1 cellular context compared by ENCODE assay signal in the genomic region with DNA sequence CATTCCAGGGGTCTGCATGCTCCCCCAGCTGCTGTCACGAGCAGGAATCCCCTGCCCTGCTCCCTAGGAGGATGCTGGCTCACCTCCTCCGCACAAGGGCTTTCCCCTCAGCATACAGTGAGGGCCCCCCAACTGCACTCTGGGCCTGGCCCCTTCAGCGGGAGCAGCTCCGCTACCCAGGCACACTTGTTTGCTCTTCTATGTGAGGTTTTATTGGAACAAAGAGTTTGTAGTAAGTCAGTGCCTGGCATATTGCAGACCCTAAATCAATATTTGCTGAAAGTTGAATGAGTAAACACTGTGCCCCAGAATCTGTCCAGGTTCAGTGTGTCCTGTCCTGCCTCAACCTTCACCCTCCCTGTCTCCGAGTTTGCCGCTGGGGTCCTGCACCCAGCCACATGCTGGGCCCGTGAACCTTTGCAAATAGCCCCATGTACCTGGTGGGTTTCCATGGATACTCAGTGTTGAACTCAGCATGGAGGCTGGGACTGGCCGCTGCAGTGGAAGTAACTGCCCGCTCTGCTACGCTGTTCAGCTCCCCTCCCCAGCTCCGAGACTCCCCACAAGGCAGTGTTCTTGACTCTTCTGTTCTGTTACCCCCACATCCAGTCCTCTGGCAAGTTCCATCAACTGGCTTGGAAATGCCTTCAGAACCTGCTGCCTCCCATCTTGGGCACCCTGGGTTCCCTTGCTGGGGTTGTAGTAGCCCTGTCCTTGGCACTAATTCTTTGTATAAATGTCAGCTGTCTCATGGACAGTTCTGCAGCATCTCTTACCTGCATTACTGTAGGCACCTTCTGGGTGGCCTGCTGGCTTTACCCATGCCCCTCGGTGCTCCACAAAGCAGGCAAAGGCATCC.
TF ChIP-seq lines count a peak whose summit lies in the region.

No MANE protein-coding gene starts in this region.

TF ChIP-seq in HepG2, 621 proteins besides CTCF, POLR2A, EP300 and RAD21 (continued from another document and continues in another):
- TF ChIP-seq, protein P1, sequence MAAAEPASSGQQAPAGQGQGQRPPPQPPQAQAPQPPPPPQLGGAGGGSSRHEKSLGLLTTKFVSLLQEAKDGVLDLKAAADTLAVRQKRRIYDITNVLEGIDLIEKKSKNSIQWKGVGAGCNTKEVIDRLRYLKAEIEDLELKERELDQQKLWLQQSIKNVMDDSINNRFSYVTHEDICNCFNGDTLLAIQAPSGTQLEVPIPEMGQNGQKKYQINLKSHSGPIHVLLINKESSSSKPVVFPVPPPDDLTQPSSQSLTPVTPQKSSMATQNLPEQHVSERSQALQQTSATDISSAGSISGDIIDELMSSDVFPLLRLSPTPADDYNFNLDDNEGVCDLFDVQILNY (CRISPR knock-in tag; conservative IDR thresholded peaks at IDR 0.05) = no peak
- no peak for TF ChIP-seq ZNF761 (CRISPR knock-in tag; conservative IDR thresholded peaks at IDR 0.05)
- TF ChIP-seq, protein P2, sequence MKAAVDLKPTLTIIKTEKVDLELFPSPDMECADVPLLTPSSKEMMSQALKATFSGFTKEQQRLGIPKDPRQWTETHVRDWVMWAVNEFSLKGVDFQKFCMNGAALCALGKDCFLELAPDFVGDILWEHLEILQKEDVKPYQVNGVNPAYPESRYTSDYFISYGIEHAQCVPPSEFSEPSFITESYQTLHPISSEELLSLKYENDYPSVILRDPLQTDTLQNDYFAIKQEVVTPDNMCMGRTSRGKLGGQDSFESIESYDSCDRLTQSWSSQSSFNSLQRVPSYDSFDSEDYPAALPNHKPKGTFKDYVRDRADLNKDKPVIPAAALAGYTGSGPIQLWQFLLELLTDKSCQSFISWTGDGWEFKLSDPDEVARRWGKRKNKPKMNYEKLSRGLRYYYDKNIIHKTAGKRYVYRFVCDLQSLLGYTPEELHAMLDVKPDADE (CRISPR knock-in tag; IDR thresholded peaks at IDR 0.05) = no peak
- TF ChIP-seq NAIF1 (CRISPR knock-in tag; IDR thresholded peaks at IDR 0.05; ENCODE audit: borderline replicate concordance) = no peak
- no peak for TF ChIP-seq TBP (CRISPR knock-in tag; IDR thresholded peaks at IDR 0.05)
- TF ChIP-seq SYNCRIP (IDR thresholded peaks at IDR 0.05; ENCODE audit: insufficient read depth, low read depth, low read length) = no peak
- TF ChIP-seq CCDC6 (CRISPR knock-in tag; IDR thresholded peaks at IDR 0.05) = peak; percentile 83; the same call in 1 of the 2 replicates
- TF ChIP-seq RNF2 (conservative IDR thresholded peaks at IDR 0.05; ENCODE audit: low read depth) = peak; percentile 22; the same call in 1 of the 2 replicates
- no peak for TF ChIP-seq ZNF616 (CRISPR knock-in tag; IDR thresholded peaks at IDR 0.05; ENCODE audit: low read depth)
- TF ChIP-seq ZNF782 (CRISPR knock-in tag; IDR thresholded peaks at IDR 0.05; ENCODE audit: borderline replicate concordance) = no peak; the same call in 1 of the 2 replicates
- TF ChIP-seq NCOR1 (IDR thresholded peaks at IDR 0.05; ENCODE audit: borderline replicate concordance, low read length) = peak; percentile 43; the same call in 1 of the 2 replicates
- 0 out of 2 replicates have a peak, but pooled peaks have one; percentile 68 for TF ChIP-seq BRD4 (CRISPR knock-in tag; IDR thresholded peaks at IDR 0.05)
- no peak for TF ChIP-seq CREB1 (IDR thresholded peaks at IDR 0.05)
- peak; percentile 41; the same call in 1 of the 2 replicates for TF ChIP-seq CREB1 (CRISPR knock-in tag; IDR thresholded peaks at IDR 0.05)
- peak; percentile 90 for TF ChIP-seq HHEX (CRISPR knock-in tag; IDR thresholded peaks at IDR 0.05)
- TF ChIP-seq, protein P3, sequence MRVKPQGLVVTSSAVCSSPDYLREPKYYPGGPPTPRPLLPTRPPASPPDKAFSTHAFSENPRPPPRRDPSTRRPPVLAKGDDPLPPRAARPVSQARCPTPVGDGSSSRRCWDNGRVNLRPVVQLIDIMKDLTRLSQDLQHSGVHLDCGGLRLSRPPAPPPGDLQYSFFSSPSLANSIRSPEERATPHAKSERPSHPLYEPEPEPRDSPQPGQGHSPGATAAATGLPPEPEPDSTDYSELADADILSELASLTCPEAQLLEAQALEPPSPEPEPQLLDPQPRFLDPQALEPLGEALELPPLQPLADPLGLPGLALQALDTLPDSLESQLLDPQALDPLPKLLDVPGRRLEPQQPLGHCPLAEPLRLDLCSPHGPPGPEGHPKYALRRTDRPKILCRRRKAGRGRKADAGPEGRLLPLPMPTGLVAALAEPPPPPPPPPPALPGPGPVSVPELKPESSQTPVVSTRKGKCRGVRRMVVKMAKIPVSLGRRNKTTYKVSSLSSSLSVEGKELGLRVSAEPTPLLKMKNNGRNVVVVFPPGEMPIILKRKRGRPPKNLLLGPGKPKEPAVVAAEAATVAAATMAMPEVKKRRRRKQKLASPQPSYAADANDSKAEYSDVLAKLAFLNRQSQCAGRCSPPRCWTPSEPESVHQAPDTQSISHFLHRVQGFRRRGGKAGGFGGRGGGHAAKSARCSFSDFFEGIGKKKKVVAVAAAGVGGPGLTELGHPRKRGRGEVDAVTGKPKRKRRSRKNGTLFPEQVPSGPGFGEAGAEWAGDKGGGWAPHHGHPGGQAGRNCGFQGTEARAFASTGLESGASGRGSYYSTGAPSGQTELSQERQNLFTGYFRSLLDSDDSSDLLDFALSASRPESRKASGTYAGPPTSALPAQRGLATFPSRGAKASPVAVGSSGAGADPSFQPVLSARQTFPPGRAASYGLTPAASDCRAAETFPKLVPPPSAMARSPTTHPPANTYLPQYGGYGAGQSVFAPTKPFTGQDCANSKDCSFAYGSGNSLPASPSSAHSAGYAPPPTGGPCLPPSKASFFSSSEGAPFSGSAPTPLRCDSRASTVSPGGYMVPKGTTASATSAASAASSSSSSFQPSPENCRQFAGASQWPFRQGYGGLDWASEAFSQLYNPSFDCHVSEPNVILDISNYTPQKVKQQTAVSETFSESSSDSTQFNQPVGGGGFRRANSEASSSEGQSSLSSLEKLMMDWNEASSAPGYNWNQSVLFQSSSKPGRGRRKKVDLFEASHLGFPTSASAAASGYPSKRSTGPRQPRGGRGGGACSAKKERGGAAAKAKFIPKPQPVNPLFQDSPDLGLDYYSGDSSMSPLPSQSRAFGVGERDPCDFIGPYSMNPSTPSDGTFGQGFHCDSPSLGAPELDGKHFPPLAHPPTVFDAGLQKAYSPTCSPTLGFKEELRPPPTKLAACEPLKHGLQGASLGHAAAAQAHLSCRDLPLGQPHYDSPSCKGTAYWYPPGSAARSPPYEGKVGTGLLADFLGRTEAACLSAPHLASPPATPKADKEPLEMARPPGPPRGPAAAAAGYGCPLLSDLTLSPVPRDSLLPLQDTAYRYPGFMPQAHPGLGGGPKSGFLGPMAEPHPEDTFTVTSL (CRISPR knock-in tag; IDR thresholded peaks at IDR 0.05; ENCODE audit: borderline replicate concordance) = peak; percentile 91
- peak; percentile 88; the same call in 1 of the 2 replicates for TF ChIP-seq ZNF292 (CRISPR knock-in tag; IDR thresholded peaks at IDR 0.05; ENCODE audit: borderline replicate concordance, low read depth)
- TF ChIP-seq, protein P4, sequence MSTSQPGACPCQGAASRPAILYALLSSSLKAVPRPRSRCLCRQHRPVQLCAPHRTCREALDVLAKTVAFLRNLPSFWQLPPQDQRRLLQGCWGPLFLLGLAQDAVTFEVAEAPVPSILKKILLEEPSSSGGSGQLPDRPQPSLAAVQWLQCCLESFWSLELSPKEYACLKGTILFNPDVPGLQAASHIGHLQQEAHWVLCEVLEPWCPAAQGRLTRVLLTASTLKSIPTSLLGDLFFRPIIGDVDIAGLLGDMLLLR (CRISPR knock-in tag; IDR thresholded peaks at IDR 0.05) = no peak
- no peak for TF ChIP-seq ZNF20 (CRISPR knock-in tag; IDR thresholded peaks at IDR 0.05)
- no peak for TF ChIP-seq PCBP1 (IDR thresholded peaks at IDR 0.05; ENCODE audit: borderline replicate concordance, low read depth, low read length)
- no peak for TF ChIP-seq RORA (CRISPR knock-in tag; IDR thresholded peaks at IDR 0.05)
- TF ChIP-seq ARHGAP35 (CRISPR knock-in tag; IDR thresholded peaks at IDR 0.05; ENCODE audit: borderline replicate concordance) = no peak
- TF ChIP-seq KLF6 (CRISPR knock-in tag; IDR thresholded peaks at IDR 0.05) = peak; percentile 77
- no peak for TF ChIP-seq NFATC3 (CRISPR knock-in tag; IDR thresholded peaks at IDR 0.05)
- TF ChIP-seq PHF21A (CRISPR knock-in tag; IDR thresholded peaks at IDR 0.05) = peak; percentile 46; the same call in 1 of the 2 replicates
- TF ChIP-seq, protein P5, sequence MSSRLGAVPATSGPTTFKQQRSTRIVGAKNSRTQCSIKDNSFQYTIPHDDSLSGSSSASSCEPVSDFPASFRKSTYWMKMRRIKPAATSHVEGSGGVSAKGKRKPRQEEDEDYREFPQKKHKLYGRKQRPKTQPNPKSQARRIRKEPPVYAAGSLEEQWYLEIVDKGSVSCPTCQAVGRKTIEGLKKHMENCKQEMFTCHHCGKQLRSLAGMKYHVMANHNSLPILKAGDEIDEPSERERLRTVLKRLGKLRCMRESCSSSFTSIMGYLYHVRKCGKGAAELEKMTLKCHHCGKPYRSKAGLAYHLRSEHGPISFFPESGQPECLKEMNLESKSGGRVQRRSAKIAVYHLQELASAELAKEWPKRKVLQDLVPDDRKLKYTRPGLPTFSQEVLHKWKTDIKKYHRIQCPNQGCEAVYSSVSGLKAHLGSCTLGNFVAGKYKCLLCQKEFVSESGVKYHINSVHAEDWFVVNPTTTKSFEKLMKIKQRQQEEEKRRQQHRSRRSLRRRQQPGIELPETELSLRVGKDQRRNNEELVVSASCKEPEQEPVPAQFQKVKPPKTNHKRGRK (CRISPR knock-in tag; IDR thresholded peaks at IDR 0.05) = 0 out of 2 replicates have a peak, but pooled peaks have one; percentile 16
- no peak for TF ChIP-seq TMF1 (CRISPR knock-in tag; IDR thresholded peaks at IDR 0.05; ENCODE audit: low read depth)
- TF ChIP-seq EHMT2 (IDR thresholded peaks at IDR 0.05; ENCODE audit: borderline replicate concordance, low read depth, low read length) = no peak; the same call in 1 of the 2 replicates
- TF ChIP-seq MYNN (CRISPR knock-in tag; IDR thresholded peaks at IDR 0.05; ENCODE audit: low read depth) = no peak
- TF ChIP-seq, protein P6, sequence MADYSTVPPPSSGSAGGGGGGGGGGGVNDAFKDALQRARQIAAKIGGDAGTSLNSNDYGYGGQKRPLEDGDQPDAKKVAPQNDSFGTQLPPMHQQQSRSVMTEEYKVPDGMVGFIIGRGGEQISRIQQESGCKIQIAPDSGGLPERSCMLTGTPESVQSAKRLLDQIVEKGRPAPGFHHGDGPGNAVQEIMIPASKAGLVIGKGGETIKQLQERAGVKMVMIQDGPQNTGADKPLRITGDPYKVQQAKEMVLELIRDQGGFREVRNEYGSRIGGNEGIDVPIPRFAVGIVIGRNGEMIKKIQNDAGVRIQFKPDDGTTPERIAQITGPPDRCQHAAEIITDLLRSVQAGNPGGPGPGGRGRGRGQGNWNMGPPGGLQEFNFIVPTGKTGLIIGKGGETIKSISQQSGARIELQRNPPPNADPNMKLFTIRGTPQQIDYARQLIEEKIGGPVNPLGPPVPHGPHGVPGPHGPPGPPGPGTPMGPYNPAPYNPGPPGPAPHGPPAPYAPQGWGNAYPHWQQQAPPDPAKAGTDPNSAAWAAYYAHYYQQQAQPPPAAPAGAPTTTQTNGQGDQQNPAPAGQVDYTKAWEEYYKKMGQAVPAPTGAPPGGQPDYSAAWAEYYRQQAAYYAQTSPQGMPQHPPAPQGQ (CRISPR knock-in tag; IDR thresholded peaks at IDR 0.05; ENCODE audit: borderline replicate concordance) = 0 out of 2 replicates have a peak, but pooled peaks have one; percentile 77
- TF ChIP-seq ELF1 (CRISPR knock-in tag; IDR thresholded peaks at IDR 0.05) = 0 out of 2 replicates have a peak, but pooled peaks have one; percentile 40
- peak; percentile 84; the same call in 1 of the 2 replicates for TF ChIP-seq ZNF564 (CRISPR knock-in tag; IDR thresholded peaks at IDR 0.05)
- TF ChIP-seq, protein P7, sequence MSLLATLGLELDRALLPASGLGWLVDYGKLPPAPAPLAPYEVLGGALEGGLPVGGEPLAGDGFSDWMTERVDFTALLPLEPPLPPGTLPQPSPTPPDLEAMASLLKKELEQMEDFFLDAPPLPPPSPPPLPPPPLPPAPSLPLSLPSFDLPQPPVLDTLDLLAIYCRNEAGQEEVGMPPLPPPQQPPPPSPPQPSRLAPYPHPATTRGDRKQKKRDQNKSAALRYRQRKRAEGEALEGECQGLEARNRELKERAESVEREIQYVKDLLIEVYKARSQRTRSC (CRISPR knock-in tag; IDR thresholded peaks at IDR 0.05; ENCODE audit: low read depth) = no peak
- TF ChIP-seq ZNF510 (CRISPR knock-in tag; IDR thresholded peaks at IDR 0.05; ENCODE audit: low read depth) = no peak
- 0 out of 2 replicates have a peak, but pooled peaks have one; percentile 21 for TF ChIP-seq ZFP36L2 (CRISPR knock-in tag; IDR thresholded peaks at IDR 0.05)
- TF ChIP-seq, protein P8, sequence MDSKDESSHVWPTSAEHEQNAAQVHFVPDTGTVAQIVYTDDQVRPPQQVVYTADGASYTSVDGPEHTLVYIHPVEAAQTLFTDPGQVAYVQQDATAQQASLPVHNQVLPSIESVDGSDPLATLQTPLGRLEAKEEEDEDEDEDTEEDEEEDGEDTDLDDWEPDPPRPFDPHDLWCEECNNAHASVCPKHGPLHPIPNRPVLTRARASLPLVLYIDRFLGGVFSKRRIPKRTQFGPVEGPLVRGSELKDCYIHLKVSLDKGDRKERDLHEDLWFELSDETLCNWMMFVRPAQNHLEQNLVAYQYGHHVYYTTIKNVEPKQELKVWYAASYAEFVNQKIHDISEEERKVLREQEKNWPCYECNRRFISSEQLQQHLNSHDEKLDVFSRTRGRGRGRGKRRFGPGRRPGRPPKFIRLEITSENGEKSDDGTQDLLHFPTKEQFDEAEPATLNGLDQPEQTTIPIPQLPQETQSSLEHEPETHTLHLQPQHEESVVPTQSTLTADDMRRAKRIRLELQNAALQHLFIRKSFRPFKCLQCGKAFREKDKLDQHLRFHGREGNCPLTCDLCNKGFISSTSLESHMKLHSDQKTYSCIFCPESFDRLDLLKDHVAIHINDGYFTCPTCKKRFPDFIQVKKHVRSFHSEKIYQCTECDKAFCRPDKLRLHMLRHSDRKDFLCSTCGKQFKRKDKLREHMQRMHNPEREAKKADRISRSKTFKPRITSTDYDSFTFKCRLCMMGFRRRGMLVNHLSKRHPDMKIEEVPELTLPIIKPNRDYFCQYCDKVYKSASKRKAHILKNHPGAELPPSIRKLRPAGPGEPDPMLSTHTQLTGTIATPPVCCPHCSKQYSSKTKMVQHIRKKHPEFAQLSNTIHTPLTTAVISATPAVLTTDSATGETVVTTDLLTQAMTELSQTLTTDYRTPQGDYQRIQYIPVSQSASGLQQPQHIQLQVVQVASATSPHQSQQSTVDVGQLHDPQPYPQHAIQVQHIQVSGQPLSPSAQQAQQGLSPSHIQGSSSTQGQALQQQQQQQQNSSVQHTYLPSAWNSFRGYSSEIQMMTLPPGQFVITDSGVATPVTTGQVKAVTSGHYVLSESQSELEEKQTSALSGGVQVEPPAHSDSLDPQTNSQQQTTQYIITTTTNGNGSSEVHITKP (CRISPR knock-in tag; IDR thresholded peaks at IDR 0.05; ENCODE audit: low read depth) = peak; percentile 35
